In genomic region chr3:186964629-186965028, GRCh38 we compare ENCODE assay signal across 23 cellular contexts. TPM values are rescaled to one million over a fixed set of nuclear protein-coding genes. Genes with fewer than 3 reads are reported as not detected.
DNase-seq lines count a peak whose midpoint lies in the region; ATAC-seq and TF ChIP-seq lines count a peak whose summit lies in the region.
"Had no signal": no experiment of that assay in that cellular context is flagged by ENCODE, and none has a peak within 500 bp of the region (broad histone marks: within the 10 kb centered on the region; RNA-seq: fewer than 3 reads in every experiment).

No MANE protein-coding gene starts in this region.

- no peaks in the 10 kb centered on the region for H3K27me3 Mint-ChIP-seq in activated T-cell treated with anti-CD3 and anti-CD28 coated beads, Interleukin-2, amount 50 U/mL, for 24 hours
- H3K27me3 Mint-ChIP-seq in IgD-negative memory B cell (no peaks in the 10 kb centered on the region), endodermal cell (ENCODE audit: insufficient read depth) (no peaks in the 10 kb centered on the region)
- H3K27me3 Mint-ChIP-seq in activated T-helper 2 cell treated with anti-CD3 and anti-CD28 coated beads, Interferon-gamma antibody, Interleukin-2, Interleukin-4, amounts not matched to agents 10 μg/mL and 5 μg/mL and 100 μg/mL, durations not matched to agents 14 hours and 24 hours and 36 hours (ENCODE audit: low read depth), result no peaks in the 10 kb centered on the region
- H3K27me3 Mint-ChIP-seq: activated CD4-positive, alpha-beta T cell treated with anti-CD3 and anti-CD28 coated beads, Interleukin-2, amount 10 ng/mL, durations not matched to agents 7 days and 5 days; activated naive CD8-positive, alpha-beta T cell treated with anti-CD3 and anti-CD28 coated beads, Interleukin-2, amount 10 ng/mL, durations not matched to agents 7 days and 5 days had no signal

- DNase-seq in activated T-cell treated with anti-CD3 and anti-CD28 coated beads, Interleukin-2, amount 50 U/mL, for 24 hours, result no peak
- no peak for DNase-seq in activated T-cell treated with anti-CD3 and anti-CD28 coated beads, Interleukin-2, amount 50 U/mL, for 48 hours
- DNase-seq in endodermal cell (peak; percentile 78), prostate gland (ENCODE audit: low spot score) (no peak), NCI-H82 (lab: John Stamatoyannopoulos, UW) (no peak)
- DNase-seq in activated T-helper 2 cell treated with anti-CD3 and anti-CD28 coated beads, Interferon-gamma antibody, Interleukin-2, Interleukin-4, amounts not matched to agents 10 μg/mL and 5 μg/mL and 100 μg/mL, durations not matched to agents 14 hours and 24 hours and 36 hours (ENCODE audit: low spot score), result no peak
- DNase-seq: activated CD4-positive, alpha-beta T cell treated with anti-CD3 and anti-CD28 coated beads, Interleukin-2, amount 10 ng/mL, durations not matched to agents 7 days and 5 days; activated naive CD8-positive, alpha-beta T cell treated with anti-CD3 and anti-CD28 coated beads, Interleukin-2, amount 10 ng/mL, durations not matched to agents 7 days and 5 days; DMS53; left colon; NCI-H1105 treated with DMSO at 0.1 percent for 48 hours; NCI-H2171; NCI-H748 treated with DMSO at 0.1 percent for 48 hours; posterior cingulate gyrus; spleen; upper lobe of right lung had no signal

- no peaks in the 10 kb centered on the region for H3K9me3 Mint-ChIP-seq in activated T-cell treated with anti-CD3 and anti-CD28 coated beads, Interleukin-2, amount 50 U/mL, for 24 hours
- H3K9me3 Mint-ChIP-seq in IgD-negative memory B cell, result no peaks in the 10 kb centered on the region
- no peaks in the 10 kb centered on the region for H3K9me3 Mint-ChIP-seq in endodermal cell
- no peaks in the 10 kb centered on the region for H3K9me3 Mint-ChIP-seq in activated T-helper 2 cell treated with anti-CD3 and anti-CD28 coated beads, Interferon-gamma antibody, Interleukin-2, Interleukin-4, amounts not matched to agents 10 μg/mL and 5 μg/mL and 100 μg/mL, durations not matched to agents 14 hours and 24 hours and 36 hours
- H3K9me3 Mint-ChIP-seq: activated CD4-positive, alpha-beta T cell treated with anti-CD3 and anti-CD28 coated beads, Interleukin-2, amount 10 ng/mL, durations not matched to agents 7 days and 5 days; activated naive CD8-positive, alpha-beta T cell treated with anti-CD3 and anti-CD28 coated beads, Interleukin-2, amount 10 ng/mL, durations not matched to agents 7 days and 5 days had no signal

- H3K36me3 ChIP-seq in endodermal cell (ENCODE audit: control insufficient read depth, insufficient read depth, low read length), result peaks cover 46% of the 10 kb centered on the region
- no peaks in the 10 kb centered on the region for H3K36me3 ChIP-seq in prostate gland

- H3K4me3 ChIP-seq in endodermal cell (ENCODE audit: low read length), result no peak overlapping the region
- no peak overlapping the region for H3K4me3 ChIP-seq in prostate gland
- H3K4me3 ChIP-seq: HAP-1, spleen, upper lobe of right lung had no signal

- H3K4me1 Mint-ChIP-seq in activated T-cell treated with anti-CD3 and anti-CD28 coated beads, Interleukin-2, amount 50 U/mL, for 24 hours (ENCODE audit: low read depth), result peaks cover 79% of the 10 kb centered on the region
- H3K4me1 Mint-ChIP-seq in IgD-negative memory B cell, result peaks cover 32 to 44% (median 43%) of the 10 kb centered on the region in 3 donors
- H3K4me1 Mint-ChIP-seq in endodermal cell, result peaks cover 45% of the 10 kb centered on the region
- H3K4me1 Mint-ChIP-seq in activated T-helper 2 cell treated with anti-CD3 and anti-CD28 coated beads, Interferon-gamma antibody, Interleukin-2, Interleukin-4, amounts not matched to agents 10 μg/mL and 5 μg/mL and 100 μg/mL, durations not matched to agents 14 hours and 24 hours and 36 hours (ENCODE audit: low read depth), result peaks cover 22% of the 10 kb centered on the region

- TF ChIP-seq CTCF in endodermal cell (conservative IDR thresholded peaks at IDR 0.05) (no peak), prostate gland (IDR thresholded peaks at IDR 0.05) (no peak)

- H3K4me1 ChIP-seq in endodermal cell (ENCODE audit: control insufficient read depth, insufficient read depth, low read length), result peaks cover 19% of the 10 kb centered on the region
- H3K4me1 ChIP-seq in prostate gland (replicated peaks), result no peaks in the 10 kb centered on the region

- intact Hi-C loops in prostate gland (cut with DNase I), result no loop called here
- intact Hi-C loops in activated T-helper 2 cell treated with anti-CD3 and anti-CD28 coated beads, Interferon-gamma antibody, Interleukin-2, Interleukin-4, amounts not matched to agents 10 μg/mL and 5 μg/mL and 100 μg/mL, durations not matched to agents 14 hours and 24 hours and 36 hours (cut with micrococcal nuclease), result no loop called here

- H3K27ac Mint-ChIP-seq in activated T-cell treated with anti-CD3 and anti-CD28 coated beads, Interleukin-2, amount 50 U/mL, for 24 hours, result peak overlapping the region; percentile 81
- peak overlapping the region in 2 of 3 donors; percentile 69 to 93 for H3K27ac Mint-ChIP-seq in IgD-negative memory B cell
- H3K27ac Mint-ChIP-seq in endodermal cell, result peak overlapping the region; percentile 87
- no peak overlapping the region for H3K27ac Mint-ChIP-seq in activated T-helper 2 cell treated with anti-CD3 and anti-CD28 coated beads, Interferon-gamma antibody, Interleukin-2, Interleukin-4, amounts not matched to agents 10 μg/mL and 5 μg/mL and 100 μg/mL, durations not matched to agents 14 hours and 24 hours and 36 hours
- H3K27ac Mint-ChIP-seq: activated CD4-positive, alpha-beta T cell treated with anti-CD3 and anti-CD28 coated beads, Interleukin-2, amount 10 ng/mL, durations not matched to agents 7 days and 5 days; activated naive CD8-positive, alpha-beta T cell treated with anti-CD3 and anti-CD28 coated beads, Interleukin-2, amount 10 ng/mL, durations not matched to agents 7 days and 5 days had no signal

- peaks cover 86% of the 10 kb centered on the region for H3K36me3 Mint-ChIP-seq in activated T-cell treated with anti-CD3 and anti-CD28 coated beads, Interleukin-2, amount 50 U/mL, for 24 hours (ENCODE audit: low read depth)
- H3K36me3 Mint-ChIP-seq in IgD-negative memory B cell, result peaks cover 5% of the 10 kb centered on the region
- peaks cover 41% of the 10 kb centered on the region for H3K36me3 Mint-ChIP-seq in endodermal cell (ENCODE audit: low read depth)
- H3K36me3 Mint-ChIP-seq in activated T-helper 2 cell treated with anti-CD3 and anti-CD28 coated beads, Interferon-gamma antibody, Interleukin-2, Interleukin-4, amounts not matched to agents 10 μg/mL and 5 μg/mL and 100 μg/mL, durations not matched to agents 14 hours and 24 hours and 36 hours (ENCODE audit: low read depth), result peaks cover 68% of the 10 kb centered on the region

- no peak for TF ChIP-seq POLR2A in prostate gland (IDR thresholded peaks at IDR 0.05)

- H3K27ac ChIP-seq in endodermal cell (ENCODE audit: low read depth, low read length), result no peak overlapping the region
- H3K27ac ChIP-seq in prostate gland, result peak overlapping the region; percentile 21 to 82
- H3K27ac ChIP-seq: 22Rv1, C4-2B, upper lobe of right lung had no signal

- WGBS in endodermal cell (ENCODE audit: insufficient coverage in 1 of 2, insufficient read length in 1 of 2), 2 experiments, result 48 to 58% methylated on average over 9 of the region's 9 CpGs
- WGBS in prostate gland, result 76% methylated on average over 9 of the region's 9 CpGs

- H3K27me3 ChIP-seq in endodermal cell (ENCODE audit: control insufficient read depth, insufficient read depth, low read length, poor library complexity, severe bottlenecking), result no peaks in the 10 kb centered on the region
- H3K27me3 ChIP-seq in prostate gland (replicated peaks; ENCODE audit: insufficient read depth), result no peaks in the 10 kb centered on the region
- H3K27me3 ChIP-seq: spleen, upper lobe of right lung had no signal

- ATAC-seq in HG02759 (IDR thresholded peaks at IDR 0.05; ENCODE audit: unreplicated experiment), result no peak
- ATAC-seq: left colon, Panc1, SK-N-SH treated with all-trans-retinoic acid at 6 μM for 48 hours, upper lobe of right lung had no signal

- H3K9ac ChIP-seq in endodermal cell (ENCODE audit: extremely low read depth, low read length, poor library complexity, severe bottlenecking), result no peak overlapping the region

- no peak overlapping the region for H3K4me3 Mint-ChIP-seq in activated T-cell treated with anti-CD3 and anti-CD28 coated beads, Interleukin-2, amount 50 U/mL, for 24 hours
- no peak overlapping the region for H3K4me3 Mint-ChIP-seq in IgD-negative memory B cell
- no peak overlapping the region for H3K4me3 Mint-ChIP-seq in endodermal cell
- no peak overlapping the region for H3K4me3 Mint-ChIP-seq in activated T-helper 2 cell treated with anti-CD3 and anti-CD28 coated beads, Interferon-gamma antibody, Interleukin-2, Interleukin-4, amounts not matched to agents 10 μg/mL and 5 μg/mL and 100 μg/mL, durations not matched to agents 14 hours and 24 hours and 36 hours (ENCODE audit: low read depth)
- H3K4me3 Mint-ChIP-seq: activated CD4-positive, alpha-beta T cell treated with anti-CD3 and anti-CD28 coated beads, Interleukin-2, amount 10 ng/mL, durations not matched to agents 7 days and 5 days; activated naive CD8-positive, alpha-beta T cell treated with anti-CD3 and anti-CD28 coated beads, Interleukin-2, amount 10 ng/mL, durations not matched to agents 7 days and 5 days had no signal

- H3K9me3 ChIP-seq in endodermal cell (ENCODE audit: control insufficient read depth, low read length) (no peaks in the 10 kb centered on the region), prostate gland (no peaks in the 10 kb centered on the region)
- H3K9me3 ChIP-seq: HAP-1, spleen, upper lobe of right lung had no signal

RNA-seq across cellular contexts. Expression of gene ST6GAL1, which starts 34.3 kb away (rescaled TPM):
- 257 TPM for polyA plus RNA-seq in IgD-negative memory B cell
- total RNA-seq in endodermal cell (10 to 100 TPM; 79.3 to 82.4 TPM), prostate gland (100 to 1,000 TPM; 101 to 225 TPM)
- polyA plus RNA-seq in endodermal cell (2013, experiment 1 of 2), result 49.8 TPM
- polyA plus RNA-seq in endodermal cell (2013, experiment 2 of 2), result 50.2 TPM
- total RNA-seq in activated T-helper 2 cell treated with anti-CD3 and anti-CD28 coated beads, Interferon-gamma antibody, Interleukin-2, Interleukin-4, amounts not matched to agents 10 μg/mL and 5 μg/mL and 100 μg/mL, durations not matched to agents 14 hours and 24 hours and 36 hours, result 78.1 and 85.9 TPM in 2 replicates
